12 cellular contexts compared by ENCODE assay signal in genomic region chr1:224427346-224427745, GRCh38. TPM values are rescaled to one million over a fixed set of nuclear protein-coding genes. Genes with fewer than 3 reads are reported as not detected.
A peak's percentile ranks its signal among the peaks of the same experiment; 100 is the strongest.
DNase-seq lines count a peak whose midpoint lies in the region; ATAC-seq and TF ChIP-seq lines count a peak whose summit lies in the region.
"Had no signal": no experiment of that assay in that cellular context is flagged by ENCODE, and none has a peak within 500 bp of the region (broad histone marks: within the 10 kb centered on the region; RNA-seq: fewer than 3 reads in every experiment).

No MANE protein-coding gene starts in this region.

- no peaks in the 10 kb centered on the region for H3K27me3 Mint-ChIP-seq in activated naive CD4-positive, alpha-beta T cell treated with anti-CD3 and anti-CD28 coated beads, Interleukin-2, amount 50 U/mL, for 24 hours
- H3K27me3 Mint-ChIP-seq in activated naive CD4-positive, alpha-beta T cell treated with anti-CD3 and anti-CD28 coated beads for 36 hours (ENCODE audit: low read depth): no peaks in the 10 kb centered on the region
- H3K27me3 Mint-ChIP-seq: activated CD4-positive, alpha-beta memory T cell treated with anti-CD3 and anti-CD28 coated beads for 36 hours had no signal

- no peak for TF ChIP-seq CTCF in SK-N-SH (IDR thresholded peaks at IDR 0.05)

- H3K9me3 Mint-ChIP-seq in activated naive CD4-positive, alpha-beta T cell treated with anti-CD3 and anti-CD28 coated beads, Interleukin-2, amount 50 U/mL, for 24 hours: no peaks in the 10 kb centered on the region
- H3K9me3 Mint-ChIP-seq in activated naive CD4-positive, alpha-beta T cell treated with anti-CD3 and anti-CD28 coated beads for 36 hours: no peaks in the 10 kb centered on the region
- H3K9me3 Mint-ChIP-seq: activated CD4-positive, alpha-beta memory T cell treated with anti-CD3 and anti-CD28 coated beads for 36 hours had no signal

- H3K9ac ChIP-seq in SK-N-SH: peak overlapping the region; percentile 34; the same call in 1 of the 2 replicates

- no peak for DNase-seq in activated naive CD4-positive, alpha-beta T cell treated with anti-CD3 and anti-CD28 coated beads for 36 hours
- no peak for DNase-seq in SK-N-SH
- peak; percentile 70 for DNase-seq in fibroblast of gingiva (ENCODE audit: low read depth)
- DNase-seq in stromal cell of bone marrow (ENCODE audit: low read depth): peak; percentile 76
- DNase-seq in head of caudate nucleus: no peak
- DNase-seq in NCI-H1930 (lab: John Stamatoyannopoulos, UW): no peak
- DNase-seq: activated CD4-positive, alpha-beta memory T cell treated with anti-CD3 and anti-CD28 coated beads for 36 hours; central memory CD4-positive, alpha-beta T cell had no signal

- no peak overlapping the region for H3K4me3 Mint-ChIP-seq in activated naive CD4-positive, alpha-beta T cell treated with anti-CD3 and anti-CD28 coated beads, Interleukin-2, amount 50 U/mL, for 24 hours
- H3K4me3 Mint-ChIP-seq in activated naive CD4-positive, alpha-beta T cell treated with anti-CD3 and anti-CD28 coated beads for 36 hours: no peak overlapping the region
- H3K4me3 Mint-ChIP-seq: activated CD4-positive, alpha-beta memory T cell treated with anti-CD3 and anti-CD28 coated beads for 36 hours had no signal

- H3F3A ChIP-seq in SK-N-SH (replicated peaks; ENCODE audit: insufficient read depth): peaks cover 44% of the 10 kb centered on the region

- CTCF ChIA-PET in activated naive CD4-positive, alpha-beta T cell treated with anti-CD3 and anti-CD28 coated beads for 36 hours (lab: Charles Lee): no interaction called here
- CTCF ChIA-PET in SK-N-SH (lab: Yijun Ruan, JAX): no interaction called here

- H3K36me3 Mint-ChIP-seq in activated naive CD4-positive, alpha-beta T cell treated with anti-CD3 and anti-CD28 coated beads, Interleukin-2, amount 50 U/mL, for 24 hours: peaks cover 22% of the 10 kb centered on the region
- peaks cover 34% of the 10 kb centered on the region for H3K36me3 Mint-ChIP-seq in activated naive CD4-positive, alpha-beta T cell treated with anti-CD3 and anti-CD28 coated beads for 36 hours (ENCODE audit: low read depth)

- H2AFZ ChIP-seq in SK-N-SH (ENCODE audit: low read depth): no peak overlapping the region
- H2AFZ ChIP-seq: hepatocyte had no signal

- 91% methylated on average over 1 of the region's 1 CpG for WGBS in SK-N-SH (ENCODE audit: low lambda C conversion rate)

- H3K4me1 Mint-ChIP-seq in activated naive CD4-positive, alpha-beta T cell treated with anti-CD3 and anti-CD28 coated beads, Interleukin-2, amount 50 U/mL, for 24 hours: peaks cover 64% of the 10 kb centered on the region
- H3K4me1 Mint-ChIP-seq in activated naive CD4-positive, alpha-beta T cell treated with anti-CD3 and anti-CD28 coated beads for 36 hours (ENCODE audit: low read depth): peaks cover 51% of the 10 kb centered on the region

- no peaks in the 10 kb centered on the region for H3K27me3 ChIP-seq in SK-N-SH (ENCODE audit: insufficient read depth)
- H3K27me3 ChIP-seq: hepatocyte had no signal

- peak overlapping the region; percentile 42; the same call in 1 of the 2 replicates for H3K4me2 ChIP-seq in SK-N-SH
- H3K4me2 ChIP-seq: hepatocyte had no signal

- no peaks in the 10 kb centered on the region for H3K9me2 ChIP-seq in SK-N-SH

- intact Hi-C loops in activated naive CD4-positive, alpha-beta T cell treated with anti-CD3 and anti-CD28 coated beads for 36 hours (cut with micrococcal nuclease): no loop called here
- intact Hi-C loops in head of caudate nucleus (cut with DNase I): no loop called here

- H3K4me1 ChIP-seq in SK-N-SH (ENCODE audit: control insufficient read depth in 1 of 2, insufficient read depth in 2 of 2, low read depth in 1 of 2, low read length in 1 of 2): peaks cover 28 to 30% of the 10 kb centered on the region in 2 experiments; a peak in 3 of 4 replicates

- no peaks in the 10 kb centered on the region for H3K9me3 ChIP-seq in SK-N-SH

- TF ChIP-seq EP300 in SK-N-SH (IDR thresholded peaks at IDR 0.05; ENCODE audit: borderline replicate concordance in 1 of 2, low read depth in 1 of 2, low read length in 1 of 2): no peak

- peaks cover 79 to 87% of the 10 kb centered on the region in 2 experiments for H3K36me3 ChIP-seq in SK-N-SH (replicated peaks in 1 of 2; ENCODE audit: control insufficient read depth in 1 of 2, insufficient read depth in 2 of 2, low read length in 1 of 2)

- H3K79me2 ChIP-seq in SK-N-SH (ENCODE audit: insufficient read depth): peaks cover 88% of the 10 kb centered on the region

- TF ChIP-seq RAD21 in SK-N-SH (IDR thresholded peaks at IDR 0.05; ENCODE audit: low read length): no peak

- peak overlapping the region in 1 of 2 experiments; percentile 81; a peak in 3 of 4 replicates for H3K27ac ChIP-seq in SK-N-SH (ENCODE audit: low read depth in 2 of 2, low read length in 1 of 2)
- H3K27ac ChIP-seq: hepatocyte, skin epidermis had no signal

- ATAC-seq in GM21390 (IDR thresholded peaks at IDR 0.05; ENCODE audit: unreplicated experiment): no peak

- no peak overlapping the region for H3K4me3 ChIP-seq in SK-N-SH (ENCODE audit: low read depth in 2 of 2, low read length in 1 of 2)
- H3K4me3 ChIP-seq: hepatocyte, skin epidermis had no signal

- POLR2A ChIA-PET in SK-N-SH (lab: Yijun Ruan, JAX): interaction anchor here (0.6 kb wide), 1 partner anchor 30 kb away, joined by 3 read pairs; no protein-coding TSS in a partner anchor

- H3K27ac Mint-ChIP-seq in activated naive CD4-positive, alpha-beta T cell treated with anti-CD3 and anti-CD28 coated beads, Interleukin-2, amount 50 U/mL, for 24 hours: peak overlapping the region; percentile 14
- H3K27ac Mint-ChIP-seq in activated naive CD4-positive, alpha-beta T cell treated with anti-CD3 and anti-CD28 coated beads for 36 hours: no peak overlapping the region
- H3K27ac Mint-ChIP-seq: activated CD4-positive, alpha-beta memory T cell treated with anti-CD3 and anti-CD28 coated beads for 36 hours had no signal

- H4K20me1 ChIP-seq in SK-N-SH (ENCODE audit: insufficient read depth): peaks cover 50% of the 10 kb centered on the region

TF ChIP-seq in SK-N-SH, 30 proteins besides CTCF, POLR2A, EP300 and RAD21:
- no peak for TF ChIP-seq CHD2 (IDR thresholded peaks at IDR 0.05; ENCODE audit: low read length, partially characterized antibody)
- TF ChIP-seq FOSL2 (IDR thresholded peaks at IDR 0.05; ENCODE audit: borderline replicate concordance, low read depth): peak; percentile 68; the same call in 1 of the 2 replicates
- TF ChIP-seq MEF2A (IDR thresholded peaks at IDR 0.05; ENCODE audit: borderline replicate concordance, low read depth): peak; percentile 38; the same call in 1 of the 2 replicates
- TF ChIP-seq GATA2 (CRISPR knock-in tag; IDR thresholded peaks at IDR 0.05): no peak
- TF ChIP-seq JUND (IDR thresholded peaks at IDR 0.05): peak; percentile 75
- peak; percentile 55; the same call in 1 of the 2 replicates for TF ChIP-seq TCF12 (IDR thresholded peaks at IDR 0.05)
- TF ChIP-seq MAX (IDR thresholded peaks at IDR 0.05; ENCODE audit: low read depth): peak; percentile 28; the same call in 1 of the 2 replicates
- TF ChIP-seq PBX3 (IDR thresholded peaks at IDR 0.05): 0 out of 2 replicates have a peak, but pooled peaks have one; percentile 12
- peak; percentile 71; the same call in 1 of the 2 replicates for TF ChIP-seq NFIC (IDR thresholded peaks at IDR 0.05; ENCODE audit: borderline replicate concordance)

RNA-seq across cellular contexts. Expression of gene WDR26, which starts 7.3 kb away (rescaled TPM):
- total RNA-seq in activated naive CD4-positive, alpha-beta T cell treated with anti-CD3 and anti-CD28 coated beads for 36 hours: 10 to 100 TPM; 44.3 to 45.4 TPM
- polyA plus RNA-seq in SK-N-SH (2012; rRNA removed): 21.2 and 21.9 TPM in 2 replicates
- 45.6 and 46.1 TPM in 2 replicates for polyA plus RNA-seq in SK-N-SH (2012; cell fraction: cytosol; rRNA removed)
- 21.5 and 50.0 TPM in 2 replicates for polyA plus RNA-seq in SK-N-SH (2012; cell fraction: nucleus; rRNA removed)

Comparison
In these comparisons a context has a peak if more than half of its experiments do, and no peak if none do; other contexts are left out.
1. DNase-seq: peak in fibroblast of gingiva (single experiment) and stromal cell of bone marrow (single experiment); none in activated naive CD4-positive, alpha-beta T cell treated with anti-CD3 and anti-CD28 coated beads for 36 hours (single experiment), SK-N-SH (single experiment), head of caudate nucleus (0 of 42) and NCI-H1930 (0 of 2).